In genomic region chr2:98807221-98807620, GRCh38 we compare ENCODE assay signal across 18 cellular contexts.
DNase-seq lines count a peak whose midpoint lies in the region; ATAC-seq and TF ChIP-seq lines count a peak whose summit lies in the region.
"Had no signal": no experiment of that assay in that cellular context is flagged by ENCODE, and none has a peak within 500 bp of the region (broad histone marks: within the 10 kb centered on the region; RNA-seq: fewer than 3 reads in every experiment).

No MANE protein-coding gene starts in this region.

- no peaks in the 10 kb centered on the region for H3K9me3 Mint-ChIP-seq in activated T-cell treated with anti-CD3 and anti-CD28 coated beads, Interleukin-2, amount 50 U/mL, for 4 hours
- no peaks in the 10 kb centered on the region for H3K9me3 Mint-ChIP-seq in activated T-cell treated with anti-CD3 and anti-CD28 coated beads, Interleukin-2, amount 50 U/mL, for 24 hours
- H3K9me3 Mint-ChIP-seq in activated naive CD4-positive, alpha-beta T cell treated with anti-CD3 and anti-CD28 coated beads, Interleukin-2, amount 50 U/mL, for 72 hours: no peaks in the 10 kb centered on the region
- H3K9me3 Mint-ChIP-seq in endodermal cell (no peaks in the 10 kb centered on the region), HFFc6 (no peaks in the 10 kb centered on the region)
- H3K9me3 Mint-ChIP-seq: neural crest cell had no signal

- no peak overlapping the region for H3K4me3 ChIP-seq in endodermal cell (ENCODE audit: low read length)
- H3K4me3 ChIP-seq: adrenal gland, gastroesophageal sphincter, upper lobe of right lung had no signal

- H3K9me3 ChIP-seq in KOPT-K1 (ENCODE audit: insufficient read depth, low read length, poor library complexity, severe bottlenecking) (peaks cover 5% of the 10 kb centered on the region), endodermal cell (ENCODE audit: control insufficient read depth, low read length) (no peaks in the 10 kb centered on the region)
- H3K9me3 ChIP-seq: adrenal gland, gastroesophageal sphincter, upper lobe of right lung had no signal

- peak; percentile 73 to 78 for ATAC-seq in activated T-cell treated with anti-CD3 and anti-CD28 coated beads, Interleukin-2, amount 50 U/mL, for 4 hours
- peak; percentile 44 to 95 for ATAC-seq in activated naive CD4-positive, alpha-beta T cell treated with anti-CD3 and anti-CD28 coated beads, Interleukin-2, amount 50 U/mL, for 72 hours
- ATAC-seq in stimulated activated naive CD8-positive, alpha-beta T cell treated with anti-CD3 and anti-CD28 coated beads, Interleukin-15, Interleukin-2, amounts not matched to agents 100 U/mL and 50 U/mL, for 24 hours: peak; percentile 93
- no peak for ATAC-seq in HG03469 (IDR thresholded peaks at IDR 0.05; ENCODE audit: unreplicated experiment)
- ATAC-seq: gastroesophageal sphincter, sciatic nerve, upper lobe of right lung had no signal

- TF ChIP-seq CTCF in endodermal cell (conservative IDR thresholded peaks at IDR 0.05) (no peak), HFFc6 (IDR thresholded peaks at IDR 0.05) (no peak)

- no peaks in the 10 kb centered on the region for H3K36me3 Mint-ChIP-seq in activated T-cell treated with anti-CD3 and anti-CD28 coated beads, Interleukin-2, amount 50 U/mL, for 4 hours (ENCODE audit: insufficient read depth)
- no peaks in the 10 kb centered on the region for H3K36me3 Mint-ChIP-seq in activated T-cell treated with anti-CD3 and anti-CD28 coated beads, Interleukin-2, amount 50 U/mL, for 24 hours (ENCODE audit: low read depth)
- no peaks in the 10 kb centered on the region for H3K36me3 Mint-ChIP-seq in activated naive CD4-positive, alpha-beta T cell treated with anti-CD3 and anti-CD28 coated beads, Interleukin-2, amount 50 U/mL, for 72 hours
- no peaks in the 10 kb centered on the region for H3K36me3 Mint-ChIP-seq in endodermal cell (ENCODE audit: low read depth)
- no peaks in the 10 kb centered on the region for H3K36me3 Mint-ChIP-seq in HFFc6 (ENCODE audit: low read depth)

- H3K36me3 ChIP-seq in KOPT-K1 (ENCODE audit: insufficient read depth, low read length) (no peaks in the 10 kb centered on the region), endodermal cell (ENCODE audit: control insufficient read depth, insufficient read depth, low read length) (no peaks in the 10 kb centered on the region)
- H3K36me3 ChIP-seq: adrenal gland, gastroesophageal sphincter, upper lobe of right lung had no signal

- peaks cover 13% of the 10 kb centered on the region for H3K4me1 Mint-ChIP-seq in activated T-cell treated with anti-CD3 and anti-CD28 coated beads, Interleukin-2, amount 50 U/mL, for 4 hours (ENCODE audit: low read depth)
- H3K4me1 Mint-ChIP-seq in activated T-cell treated with anti-CD3 and anti-CD28 coated beads, Interleukin-2, amount 50 U/mL, for 24 hours (ENCODE audit: low read depth): peaks cover 15% of the 10 kb centered on the region
- H3K4me1 Mint-ChIP-seq in endodermal cell: peaks cover 7% of the 10 kb centered on the region
- peaks cover 12% of the 10 kb centered on the region; the same call in 1 of the 2 replicates for H3K4me1 Mint-ChIP-seq in HFFc6 (ENCODE audit: low read depth)

- H3K27ac Mint-ChIP-seq in activated T-cell treated with anti-CD3 and anti-CD28 coated beads, Interleukin-2, amount 50 U/mL, for 24 hours: no peak overlapping the region
- peak overlapping the region in 1 of 2 donors; percentile 44 for H3K27ac Mint-ChIP-seq in activated naive CD4-positive, alpha-beta T cell treated with anti-CD3 and anti-CD28 coated beads, Interleukin-2, amount 50 U/mL, for 72 hours
- H3K27ac Mint-ChIP-seq in endodermal cell (no peak overlapping the region), HFFc6 (no peak overlapping the region)

- DNase-seq in activated T-cell treated with anti-CD3 and anti-CD28 coated beads, Interleukin-2, amount 50 U/mL, for 4 hours: peak; percentile 31
- no peak for DNase-seq in activated T-cell treated with anti-CD3 and anti-CD28 coated beads, Interleukin-2, amount 50 U/mL, for 24 hours
- DNase-seq in activated naive CD4-positive, alpha-beta T cell treated with anti-CD3 and anti-CD28 coated beads, Interleukin-2, amount 50 U/mL, for 72 hours (ENCODE audit: low spot score in 2 of 2): no peak
- peak; percentile 17 for DNase-seq in stimulated activated naive CD8-positive, alpha-beta T cell treated with anti-CD3 and anti-CD28 coated beads, Interleukin-15, Interleukin-2, amounts not matched to agents 100 U/mL and 50 U/mL, for 24 hours
- DNase-seq in endodermal cell (no peak), HFFc6 (no peak)
- DNase-seq: activated CD4-positive, alpha-beta T cell treated with anti-CD3 and anti-CD28 coated beads for 48 hours; MM.1S; NCI-H774; RPMI8226; stimulated activated CD4-positive, alpha-beta T cell treated with anti-CD3 and anti-CD28 coated beads, Interleukin-4, amount 100 ng/mL, for 1 hour; upper lobe of right lung had no signal

- no peak overlapping the region for H3K4me3 Mint-ChIP-seq in activated T-cell treated with anti-CD3 and anti-CD28 coated beads, Interleukin-2, amount 50 U/mL, for 4 hours
- H3K4me3 Mint-ChIP-seq in activated T-cell treated with anti-CD3 and anti-CD28 coated beads, Interleukin-2, amount 50 U/mL, for 24 hours: no peak overlapping the region
- H3K4me3 Mint-ChIP-seq in endodermal cell: no peak overlapping the region
- no peak overlapping the region for H3K4me3 Mint-ChIP-seq in HFFc6
- H3K4me3 Mint-ChIP-seq: neural crest cell had no signal

- no peaks in the 10 kb centered on the region for H3K4me1 ChIP-seq in endodermal cell (ENCODE audit: control insufficient read depth, insufficient read depth, low read length)

- no peaks in the 10 kb centered on the region for H3K27me3 Mint-ChIP-seq in activated T-cell treated with anti-CD3 and anti-CD28 coated beads, Interleukin-2, amount 50 U/mL, for 4 hours (ENCODE audit: low read depth)
- H3K27me3 Mint-ChIP-seq in activated T-cell treated with anti-CD3 and anti-CD28 coated beads, Interleukin-2, amount 50 U/mL, for 24 hours: no peaks in the 10 kb centered on the region
- peaks cover 7% of the 10 kb centered on the region for H3K27me3 Mint-ChIP-seq in endodermal cell (ENCODE audit: insufficient read depth)
- peaks cover 27% of the 10 kb centered on the region for H3K27me3 Mint-ChIP-seq in HFFc6 (ENCODE audit: insufficient read depth)

- H3K9ac ChIP-seq in endodermal cell (ENCODE audit: extremely low read depth, low read length, poor library complexity, severe bottlenecking): no peak overlapping the region

- H3K27me3 ChIP-seq in endodermal cell (ENCODE audit: control insufficient read depth, insufficient read depth, low read length, poor library complexity, severe bottlenecking): no peaks in the 10 kb centered on the region
- H3K27me3 ChIP-seq: adrenal gland, gastroesophageal sphincter, upper lobe of right lung had no signal

- H3K27ac ChIP-seq in KOPT-K1 (ENCODE audit: low read depth, low read length, poor library complexity, severe bottlenecking): peak overlapping the region; percentile 76
- no peak overlapping the region for H3K27ac ChIP-seq in endodermal cell (ENCODE audit: low read depth, low read length)
- H3K27ac ChIP-seq: upper lobe of right lung had no signal

- 98% methylated on average over 3 of the region's 3 CpGs; no CpG with 5 or more reads in 1 of the 2 experiments for WGBS in endodermal cell (ENCODE audit: insufficient coverage in 1 of 2, insufficient read length in 1 of 2), 2 experiments

Comparison
In these comparisons a context has a peak if more than half of its experiments do, and no peak if none do; other contexts are left out.
1. DNase-seq: peak in activated T-cell treated with anti-CD3 and anti-CD28 coated beads, Interleukin-2, amount 50 U/mL, for 4 hours (single experiment) and stimulated activated naive CD8-positive, alpha-beta T cell treated with anti-CD3 and anti-CD28 coated beads, Interleukin-15, Interleukin-2, amounts not matched to agents 100 U/mL and 50 U/mL, for 24 hours (single experiment); none in activated T-cell treated with anti-CD3 and anti-CD28 coated beads, Interleukin-2, amount 50 U/mL, for 24 hours (single experiment), activated naive CD4-positive, alpha-beta T cell treated with anti-CD3 and anti-CD28 coated beads, Interleukin-2, amount 50 U/mL, for 72 hours (0 of 2), endodermal cell (single experiment) and HFFc6 (single experiment).